ENCODE assay signal across 1 cellular context in genomic region chr1:234972411-234973191, GRCh38.
TF ChIP-seq lines count a peak whose summit lies in the region.

No MANE protein-coding gene starts in this region.

TF ChIP-seq in K562, 482 proteins besides CTCF, POLR2A, EP300 and RAD21 (continued from another document and continues in another):
- no peak for TF ChIP-seq ARID3B (CRISPR knock-in tag; IDR thresholded peaks at IDR 0.05; ENCODE audit: borderline replicate concordance)
- TF ChIP-seq ELK3 (CRISPR knock-in tag; IDR thresholded peaks at IDR 0.05): no peak
- TF ChIP-seq OTX1 (CRISPR knock-in tag; IDR thresholded peaks at IDR 0.05): no peak
- 0 out of 2 replicates have a peak, but pooled peaks have one; percentile 41 for TF ChIP-seq ZNF583 (CRISPR knock-in tag; IDR thresholded peaks at IDR 0.05)
- TF ChIP-seq MTF1 (CRISPR knock-in tag; IDR thresholded peaks at IDR 0.05; ENCODE audit: borderline replicate concordance): no peak
- TF ChIP-seq PURB (CRISPR knock-in tag; IDR thresholded peaks at IDR 0.05; ENCODE audit: low read depth): no peak
- no peak for TF ChIP-seq NEUROD1 (IDR thresholded peaks at IDR 0.05; ENCODE audit: borderline replicate concordance, low read depth, low read length, partially characterized antibody)
- TF ChIP-seq GMEB1 (CRISPR knock-in tag; IDR thresholded peaks at IDR 0.05): no peak
- no peak for TF ChIP-seq ARID3A (IDR thresholded peaks at IDR 0.05; ENCODE audit: borderline replicate concordance, low read depth, low read length)
- no peak for TF ChIP-seq TEAD2 (tag; IDR thresholded peaks at IDR 0.05)
- TF ChIP-seq TCFL5 (CRISPR knock-in tag; conservative IDR thresholded peaks at IDR 0.05): no peak
- no peak for TF ChIP-seq ZNF695 (CRISPR knock-in tag; IDR thresholded peaks at IDR 0.05)
- 0 out of 2 replicates have a peak, but pooled peaks have one; percentile 27 for TF ChIP-seq RNF2 (IDR thresholded peaks at IDR 0.05)
- no peak for TF ChIP-seq EGR1 (conservative IDR thresholded peaks at IDR 0.05)
- no peak for TF ChIP-seq RBM22 (IDR thresholded peaks at IDR 0.05; ENCODE audit: low read depth, low read length, poor library complexity, severe bottlenecking)
- TF ChIP-seq NFXL1 (CRISPR knock-in tag; IDR thresholded peaks at IDR 0.05): no peak
- TF ChIP-seq SIN3A (IDR thresholded peaks at IDR 0.05; ENCODE audit: borderline replicate concordance in 2 of 2, control insufficient read depth in 1 of 2, low read depth in 2 of 2, low read length in 2 of 2): no peak
- TF ChIP-seq NCOA6 (IDR thresholded peaks at IDR 0.05): no peak
- TF ChIP-seq ILF3 (IDR thresholded peaks at IDR 0.05; ENCODE audit: borderline replicate concordance): no peak
- no peak for TF ChIP-seq USF1 (CRISPR knock-in tag; IDR thresholded peaks at IDR 0.05)
- no peak for TF ChIP-seq JUNB (CRISPR knock-in tag; conservative IDR thresholded peaks at IDR 0.05)
- no peak for TF ChIP-seq DNMT1 (IDR thresholded peaks at IDR 0.05)
- TF ChIP-seq MCM2 (IDR thresholded peaks at IDR 0.05; ENCODE audit: low read depth): no peak
- TF ChIP-seq ZNF347 (CRISPR knock-in tag; IDR thresholded peaks at IDR 0.05; ENCODE audit: low read depth): no peak
- 0 out of 2 replicates have a peak, but pooled peaks have one; percentile 48 for TF ChIP-seq ZNF79 (CRISPR knock-in tag; IDR thresholded peaks at IDR 0.05; ENCODE audit: low read depth)
- no peak for TF ChIP-seq CLOCK (CRISPR knock-in tag; IDR thresholded peaks at IDR 0.05; ENCODE audit: borderline replicate concordance)
- no peak for TF ChIP-seq ATF1 (CRISPR knock-in tag; IDR thresholded peaks at IDR 0.05)
- TF ChIP-seq ATF1 (tag; IDR thresholded peaks at IDR 0.05): no peak
- peak; percentile 92 for TF ChIP-seq L3MBTL2 (IDR thresholded peaks at IDR 0.05)
- TF ChIP-seq MEF2D (tag; conservative IDR thresholded peaks at IDR 0.05; ENCODE audit: low read depth): 0 out of 2 replicates have a peak, but pooled peaks have one; percentile 13
- TF ChIP-seq MCM5 (IDR thresholded peaks at IDR 0.05; ENCODE audit: low read depth): no peak
- peak; percentile 87 for TF ChIP-seq ZNF668 (CRISPR knock-in tag; IDR thresholded peaks at IDR 0.05)
- TF ChIP-seq HDAC2 (IDR thresholded peaks at IDR 0.05): no peak
- no peak for TF ChIP-seq CBFA2T2 (conservative IDR thresholded peaks at IDR 0.05)
- no peak for TF ChIP-seq TRIM25 (IDR thresholded peaks at IDR 0.05; ENCODE audit: borderline replicate concordance)
- TF ChIP-seq PRDM10 (IDR thresholded peaks at IDR 0.05; ENCODE audit: partially characterized antibody): no peak
- no peak for TF ChIP-seq GTF2A2 (tag; IDR thresholded peaks at IDR 0.05)
- TF ChIP-seq ZBTB11 (CRISPR knock-in tag; IDR thresholded peaks at IDR 0.05): no peak
- no peak for TF ChIP-seq PRPF4 (IDR thresholded peaks at IDR 0.05; ENCODE audit: insufficient read depth, low read depth, low read length, poor library complexity, severe bottlenecking)
- TF ChIP-seq ZNF253 (CRISPR knock-in tag; conservative IDR thresholded peaks at IDR 0.05): no peak
